In the genomic region with DNA sequence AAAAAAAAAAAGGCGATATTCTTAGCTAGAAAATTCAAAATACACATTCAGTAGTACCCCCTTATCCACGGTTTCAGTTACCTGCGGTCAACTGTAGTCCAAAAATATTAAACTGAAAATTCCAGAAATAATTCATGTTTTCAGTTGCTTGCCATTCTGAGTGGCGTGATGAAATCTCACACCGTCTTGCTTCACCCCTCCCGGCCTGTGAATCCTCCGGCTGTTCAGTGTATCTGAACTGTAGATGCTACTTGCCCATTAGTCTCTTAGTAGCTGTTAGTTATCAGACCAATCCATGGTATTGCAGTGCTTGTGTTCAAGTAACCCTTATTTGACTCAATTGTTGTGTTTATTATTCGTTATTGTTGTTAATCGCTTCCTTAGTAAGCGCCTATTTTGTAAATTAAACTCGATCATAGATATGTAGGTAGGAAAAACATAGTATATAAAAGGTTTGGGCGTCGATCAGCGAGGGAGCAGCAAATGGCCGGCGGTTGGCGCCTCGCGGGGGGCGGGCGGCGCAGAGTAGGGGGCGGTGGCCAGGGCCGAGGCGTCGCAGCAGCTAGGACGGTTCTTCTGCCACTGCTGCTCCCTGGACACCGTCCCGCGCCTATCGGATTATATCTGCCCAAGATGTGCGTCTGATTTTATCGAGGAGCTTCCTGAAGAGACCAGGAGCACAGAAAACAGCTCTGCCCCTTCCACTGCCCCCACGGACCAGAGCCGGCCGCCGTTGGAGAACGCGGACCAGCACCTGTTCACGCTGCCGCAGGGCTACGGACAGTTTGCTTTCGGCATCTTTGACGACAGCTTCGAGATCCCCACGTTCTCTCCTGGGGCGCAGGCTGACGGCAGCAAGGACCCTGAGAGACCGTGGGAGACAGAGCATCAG, we compare ENCODE assay signal across 9 cellular contexts. TPM values are rescaled to one million over a fixed set of nuclear protein-coding genes. Genes with fewer than 3 reads are reported as not detected.
DNase-seq lines count a peak whose midpoint lies in the region; ATAC-seq, FAIRE-seq and TF ChIP-seq lines count a peak whose summit lies in the region.
"Had no signal": no experiment of that assay in that cellular context is flagged by ENCODE, and none has a peak within 500 bp of the region (broad histone marks: within the 10 kb centered on the region; RNA-seq: fewer than 3 reads in every experiment).

No MANE protein-coding gene starts in this region.

- H3K4me3 Mint-ChIP-seq in MCF 10A (ENCODE audit: unreplicated experiment) (no peak overlapping the region), astrocyte (ENCODE audit: unreplicated experiment) (no peak overlapping the region)
- H3K4me3 Mint-ChIP-seq: neural crest cell had no signal

- H3K36me3 ChIP-seq in breast epithelium (no peaks in the 10 kb centered on the region), astrocyte (ENCODE audit: insufficient read depth, low read length) (no peaks in the 10 kb centered on the region), muscle layer of colon (ENCODE audit: insufficient read depth, low read length) (no peaks in the 10 kb centered on the region), uterus (no peaks in the 10 kb centered on the region)

- H3K9me3 ChIP-seq in breast epithelium, result no peaks in the 10 kb centered on the region
- no peaks in the 10 kb centered on the region for H3K9me3 ChIP-seq in astrocyte (ENCODE audit: insufficient read depth, low read depth, low read length)
- H3K9me3 ChIP-seq in muscle layer of colon (ENCODE audit: low read length), result no peaks in the 10 kb centered on the region
- H3K9me3 ChIP-seq in uterus, result no peaks in the 10 kb centered on the region

- H3K4me1 Mint-ChIP-seq in MCF 10A (ENCODE audit: insufficient read depth, unreplicated experiment) (no peaks in the 10 kb centered on the region), astrocyte (ENCODE audit: low read depth, unreplicated experiment) (no peaks in the 10 kb centered on the region)
- H3K4me1 Mint-ChIP-seq: neural crest cell had no signal

- peak overlapping the region; percentile 51 for H2AFZ ChIP-seq in astrocyte (ENCODE audit: low read depth, low read length)

- no peaks in the 10 kb centered on the region for H3K79me2 ChIP-seq in astrocyte (ENCODE audit: insufficient read depth, low read length)

- TF ChIP-seq POLR2A in breast epithelium (IDR thresholded peaks at IDR 0.05) (no peak), uterus (IDR thresholded peaks at IDR 0.05) (no peak)

- H3K27ac ChIP-seq in breast epithelium (peak overlapping the region in 1 of 2 donors; percentile 46), astrocyte (ENCODE audit: low read depth, low read length) (no peak overlapping the region), muscle layer of colon (ENCODE audit: low read depth, low read length) (no peak overlapping the region), uterus (no peak overlapping the region)

- FAIRE-seq in astrocyte (lab: Jason Lieb, UNC), result no peak

- intact Hi-C loops in breast epithelium (cut with DNase I; ENCODE audit: low total_unique reads) (no loop called here), MCF 10A (cut with micrococcal nuclease) (no loop called here), uterus (cut with DNase I; ENCODE audit: low total_unique reads) (no loop called here)

- BruUV-seq in MCF 10A (replicated peaks; lab: Mats Ljungman, UMichigan), result no TSS peak

- H3K4me2 ChIP-seq in astrocyte (ENCODE audit: low read length), result peak overlapping the region; percentile 71

- H3K9ac ChIP-seq in astrocyte (ENCODE audit: low read length), result no peak overlapping the region
- peak overlapping the region; percentile 21 for H3K9ac ChIP-seq in muscle layer of colon (ENCODE audit: low read length)

- peaks cover 0 to 2% of the 10 kb centered on the region in 2 donors for H3K27me3 ChIP-seq in breast epithelium
- peaks cover 39% of the 10 kb centered on the region for H3K27me3 ChIP-seq in astrocyte (ENCODE audit: insufficient read depth, low read length)
- H3K27me3 ChIP-seq in muscle layer of colon (ENCODE audit: control insufficient read depth in 1 of 2, insufficient read depth in 2 of 2, low read length in 2 of 2), result peaks cover 0 to 7% of the 10 kb centered on the region in 2 donors
- peaks cover 0 to 28% of the 10 kb centered on the region in 2 donors for H3K27me3 ChIP-seq in uterus

- H3K9me3 Mint-ChIP-seq in MCF 10A (ENCODE audit: unreplicated experiment) (peaks cover 4% of the 10 kb centered on the region), astrocyte (ENCODE audit: unreplicated experiment) (peaks cover 4% of the 10 kb centered on the region)
- H3K9me3 Mint-ChIP-seq: neural crest cell had no signal

- H3K4me1 ChIP-seq in breast epithelium (no peaks in the 10 kb centered on the region), astrocyte (ENCODE audit: insufficient read depth, low read length) (peaks cover 8% of the 10 kb centered on the region), muscle layer of colon (ENCODE audit: insufficient read depth, low read length) (no peaks in the 10 kb centered on the region), uterus (peaks cover 0 to 6% of the 10 kb centered on the region in 2 donors)

- no peak for TF ChIP-seq CTCF in breast epithelium (IDR thresholded peaks at IDR 0.05)
- TF ChIP-seq CTCF in MCF 10A (IDR thresholded peaks at IDR 0.05; ENCODE audit: unreplicated experiment), result no peak
- no peak for TF ChIP-seq CTCF in astrocyte (IDR thresholded peaks at IDR 0.05; ENCODE audit: insufficient read depth, low read depth, low read length)
- TF ChIP-seq CTCF in uterus (IDR thresholded peaks at IDR 0.05), result no peak

- no peak for DNase-seq in breast epithelium (ENCODE audit: low spot score in 2 of 2)
- DNase-seq in MCF 10A (ENCODE audit: unreplicated experiment), result no peak
- no peak for DNase-seq in astrocyte (ENCODE audit: low read depth)
- no peak for DNase-seq in uterus
- no peak for DNase-seq in occipital lobe (lab: John Stamatoyannopoulos, UW)
- no peak for DNase-seq in islet precursor cell

- H3K36me3 Mint-ChIP-seq in MCF 10A (ENCODE audit: insufficient read depth, unreplicated experiment) (no peaks in the 10 kb centered on the region), astrocyte (ENCODE audit: low read depth, unreplicated experiment) (no peaks in the 10 kb centered on the region)

- H3K27ac Mint-ChIP-seq in MCF 10A (ENCODE audit: low read depth, unreplicated experiment), result no peak overlapping the region
- no peak overlapping the region for H3K27ac Mint-ChIP-seq in astrocyte (ENCODE audit: unreplicated experiment)

- ATAC-seq in GM19351 (IDR thresholded peaks at IDR 0.05; ENCODE audit: unreplicated experiment), result no peak

- CTCF ChIA-PET in MCF 10A (lab: Yijun Ruan, JAX), result no interaction called here

- H4K20me1 ChIP-seq in astrocyte (ENCODE audit: insufficient read depth, low read length), result no peaks in the 10 kb centered on the region

- POLR2A ChIA-PET in MCF 10A (lab: Yijun Ruan, JAX), result no interaction called here

- H3K27me3 Mint-ChIP-seq in MCF 10A (ENCODE audit: insufficient read depth, unreplicated experiment), result peaks cover 25% of the 10 kb centered on the region
- peaks cover 6% of the 10 kb centered on the region for H3K27me3 Mint-ChIP-seq in astrocyte (ENCODE audit: low read depth, unreplicated experiment)

- H3K4me3 ChIP-seq in breast epithelium (peak overlapping the region; percentile 26 to 58 (median 33)), astrocyte (ENCODE audit: insufficient read depth, low read depth, low read length) (no peak overlapping the region), muscle layer of colon (ENCODE audit: low read depth in 1 of 2, low read length in 2 of 2) (peak overlapping the region; percentile 44 to 53), uterus (peak overlapping the region; percentile 12 to 25)

RNA-seq across cellular contexts. Expression of a gene that starts 39.8 kb away (rescaled TPM):
- 10 to 100 TPM; 38.1 to 87.7 (median 63.9) TPM for total RNA-seq in breast epithelium
- 19.6 and 32.4 TPM in 2 replicates for total RNA-seq in MCF 10A (2022)
- total RNA-seq in astrocyte, result 12.1 and 12.5 TPM in 2 replicates
- total RNA-seq in uterus, result 100 to 1,000 TPM in 1 of 4 donors, 10 to 100 TPM in 2, 1 to 10 TPM in 1; 7.1 to 264 (median 37.4) TPM
- total RNA-seq in occipital lobe, result 30.3 TPM
